14 cellular contexts compared by ENCODE assay signal in genomic region chr22:24550902-24551229, GRCh38. TPM values are rescaled to one million over a fixed set of nuclear protein-coding genes. Genes with fewer than 3 reads are reported as not detected.
DNase-seq lines count a peak whose midpoint lies in the region; ATAC-seq and TF ChIP-seq lines count a peak whose summit lies in the region.
"Had no signal": no experiment of that assay in that cellular context is flagged by ENCODE, and none has a peak within 500 bp of the region (broad histone marks: within the 10 kb centered on the region; RNA-seq: fewer than 3 reads in every experiment).

No MANE protein-coding gene starts in this region.

- H3K4me1 Mint-ChIP-seq in activated CD8-positive, alpha-beta T cell treated with anti-CD3 and anti-CD28 coated beads for 36 hours (ENCODE audit: low read depth) = peaks cover 19% of the 10 kb centered on the region
- H3K4me1 Mint-ChIP-seq in activated CD8-positive, alpha-beta T cell treated with anti-CD3 and anti-CD28 coated beads, Interleukin-2, amount 10 ng/mL, durations not matched to agents 7 days and 5 days (ENCODE audit: low read depth) = peaks cover 26% of the 10 kb centered on the region
- H3K4me1 Mint-ChIP-seq in HFFc6 (ENCODE audit: low read depth) = peaks cover 34% of the 10 kb centered on the region
- peaks cover 47% of the 10 kb centered on the region for H3K4me1 Mint-ChIP-seq in dendritic cell treated with granulocyte-macrophage colony-stimulating factor and Interleukin-4, amounts not matched to agents 40 ng/mL and 50 ng/mL, for 4 days (ENCODE audit: low read depth)
- peaks cover 13% of the 10 kb centered on the region for H3K4me1 Mint-ChIP-seq in progenitor cell of endocrine pancreas (ENCODE audit: low read depth)

- H3K36me3 Mint-ChIP-seq in activated CD8-positive, alpha-beta T cell treated with anti-CD3 and anti-CD28 coated beads for 36 hours (ENCODE audit: low read depth) = peaks cover 25% of the 10 kb centered on the region
- peaks cover 30% of the 10 kb centered on the region for H3K36me3 Mint-ChIP-seq in activated CD8-positive, alpha-beta T cell treated with anti-CD3 and anti-CD28 coated beads, Interleukin-2, amount 10 ng/mL, durations not matched to agents 7 days and 5 days (ENCODE audit: low read depth)
- H3K36me3 Mint-ChIP-seq in HFFc6 (ENCODE audit: low read depth) (peaks cover 26% of the 10 kb centered on the region), progenitor cell of endocrine pancreas (ENCODE audit: insufficient read depth) (peaks cover 9% of the 10 kb centered on the region)
- peaks cover 75% of the 10 kb centered on the region for H3K36me3 Mint-ChIP-seq in dendritic cell treated with granulocyte-macrophage colony-stimulating factor and Interleukin-4, amounts not matched to agents 40 ng/mL and 50 ng/mL, for 4 days (ENCODE audit: low read depth)

- H3K4me3 ChIP-seq in lower leg skin (ENCODE audit: low read depth, poor library complexity, severe bottlenecking) = no peak overlapping the region
- H3K4me3 ChIP-seq in H7 (ENCODE audit: insufficient read depth, low read depth, low read length) = no peak overlapping the region
- H3K4me3 ChIP-seq: GM23248 had no signal

- no peaks in the 10 kb centered on the region for H3K27me3 ChIP-seq in H7 (ENCODE audit: control insufficient read depth, insufficient read depth, low read length)

- DNase-seq in activated CD8-positive, alpha-beta T cell treated with anti-CD3 and anti-CD28 coated beads for 36 hours = no peak
- no peak for DNase-seq in activated CD8-positive, alpha-beta T cell treated with anti-CD3 and anti-CD28 coated beads, Interleukin-2, amount 10 ng/mL, durations not matched to agents 7 days and 5 days
- DNase-seq in HFFc6 (no peak), progenitor cell of endocrine pancreas (ENCODE audit: low spot score, unreplicated experiment) (no peak), LoVo (ENCODE audit: low spot score) (no peak), lower leg skin (ENCODE audit: low spot score in 2 of 2) (no peak), H7 (no peak)
- DNase-seq: central memory CD4-positive, alpha-beta T cell; islet precursor cell; NCI-H1930; NCI-H69; T1000 had no signal

- 67 to 68% methylated on average over 3 of the region's 3 CpGs for WGBS in lower leg skin, 2 donors

- TF ChIP-seq POLR2A in lower leg skin (IDR thresholded peaks at IDR 0.05) = no peak

- no peak overlapping the region for H3K4me3 Mint-ChIP-seq in activated CD8-positive, alpha-beta T cell treated with anti-CD3 and anti-CD28 coated beads for 36 hours
- H3K4me3 Mint-ChIP-seq in activated CD8-positive, alpha-beta T cell treated with anti-CD3 and anti-CD28 coated beads, Interleukin-2, amount 10 ng/mL, durations not matched to agents 7 days and 5 days = no peak overlapping the region
- H3K4me3 Mint-ChIP-seq in HFFc6 = no peak overlapping the region
- no peak overlapping the region for H3K4me3 Mint-ChIP-seq in dendritic cell treated with granulocyte-macrophage colony-stimulating factor and Interleukin-4, amounts not matched to agents 40 ng/mL and 50 ng/mL, for 4 days
- no peak overlapping the region for H3K4me3 Mint-ChIP-seq in progenitor cell of endocrine pancreas (ENCODE audit: low read depth)

- H3K9me3 Mint-ChIP-seq in activated CD8-positive, alpha-beta T cell treated with anti-CD3 and anti-CD28 coated beads for 36 hours = no peaks in the 10 kb centered on the region
- no peaks in the 10 kb centered on the region for H3K9me3 Mint-ChIP-seq in activated CD8-positive, alpha-beta T cell treated with anti-CD3 and anti-CD28 coated beads, Interleukin-2, amount 10 ng/mL, durations not matched to agents 7 days and 5 days (ENCODE audit: insufficient read depth)
- no peaks in the 10 kb centered on the region for H3K9me3 Mint-ChIP-seq in HFFc6
- H3K9me3 Mint-ChIP-seq in dendritic cell treated with granulocyte-macrophage colony-stimulating factor and Interleukin-4, amounts not matched to agents 40 ng/mL and 50 ng/mL, for 4 days = no peaks in the 10 kb centered on the region
- no peaks in the 10 kb centered on the region for H3K9me3 Mint-ChIP-seq in progenitor cell of endocrine pancreas (ENCODE audit: low read depth)

- no peak for TF ChIP-seq CTCF in activated CD8-positive, alpha-beta T cell treated with anti-CD3 and anti-CD28 coated beads for 36 hours (IDR thresholded peaks at IDR 0.05)
- TF ChIP-seq CTCF in HFFc6 (IDR thresholded peaks at IDR 0.05) = no peak
- TF ChIP-seq CTCF in progenitor cell of endocrine pancreas (IDR thresholded peaks at IDR 0.05; ENCODE audit: unreplicated experiment) = no peak
- TF ChIP-seq CTCF in lower leg skin (IDR thresholded peaks at IDR 0.05) = no peak

- POLR2A ChIA-PET in activated CD8-positive, alpha-beta T cell treated with anti-CD3 and anti-CD28 coated beads for 36 hours (lab: Charles Lee) = interaction anchor here (0.7 kb wide), 1 partner anchor 118 kb away, joined by 3 read pairs; no protein-coding TSS in a partner anchor
- POLR2A ChIA-PET in activated CD8-positive, alpha-beta T cell treated with anti-CD3 and anti-CD28 coated beads, Interleukin-2, amount 10 ng/mL, durations not matched to agents 7 days and 5 days (lab: Charles Lee) = interaction anchor here (0.5 kb wide), 1 partner anchor 159 kb away, joined by 3 read pairs; no protein-coding TSS in a partner anchor

- CTCF ChIA-PET in activated CD8-positive, alpha-beta T cell treated with anti-CD3 and anti-CD28 coated beads for 36 hours (lab: Charles Lee) = no interaction called here
- CTCF ChIA-PET in activated CD8-positive, alpha-beta T cell treated with anti-CD3 and anti-CD28 coated beads, Interleukin-2, amount 10 ng/mL, durations not matched to agents 7 days and 5 days (lab: Charles Lee) = interaction anchor here (1.0 kb wide), 1 partner anchor 227 kb away, joined by 3 read pairs; no protein-coding TSS in a partner anchor

- no peaks in the 10 kb centered on the region for H3K27me3 Mint-ChIP-seq in activated CD8-positive, alpha-beta T cell treated with anti-CD3 and anti-CD28 coated beads for 36 hours
- H3K27me3 Mint-ChIP-seq in activated CD8-positive, alpha-beta T cell treated with anti-CD3 and anti-CD28 coated beads, Interleukin-2, amount 10 ng/mL, durations not matched to agents 7 days and 5 days (ENCODE audit: low read depth) = no peaks in the 10 kb centered on the region
- peaks cover 2% of the 10 kb centered on the region for H3K27me3 Mint-ChIP-seq in HFFc6 (ENCODE audit: insufficient read depth)
- H3K27me3 Mint-ChIP-seq in dendritic cell treated with granulocyte-macrophage colony-stimulating factor and Interleukin-4, amounts not matched to agents 40 ng/mL and 50 ng/mL, for 4 days = no peaks in the 10 kb centered on the region
- H3K27me3 Mint-ChIP-seq in progenitor cell of endocrine pancreas = no peaks in the 10 kb centered on the region

- no peak for ATAC-seq in activated CD8-positive, alpha-beta T cell treated with anti-CD3 and anti-CD28 coated beads for 36 hours
- no peak for ATAC-seq in activated CD8-positive, alpha-beta T cell treated with anti-CD3 and anti-CD28 coated beads, Interleukin-2, amount 10 ng/mL, durations not matched to agents 7 days and 5 days

- H3K27ac Mint-ChIP-seq in activated CD8-positive, alpha-beta T cell treated with anti-CD3 and anti-CD28 coated beads for 36 hours = peak overlapping the region; percentile 13
- no peak overlapping the region for H3K27ac Mint-ChIP-seq in activated CD8-positive, alpha-beta T cell treated with anti-CD3 and anti-CD28 coated beads, Interleukin-2, amount 10 ng/mL, durations not matched to agents 7 days and 5 days
- peak overlapping the region; percentile 45; the same call in 1 of the 2 replicates for H3K27ac Mint-ChIP-seq in HFFc6
- H3K27ac Mint-ChIP-seq in dendritic cell treated with granulocyte-macrophage colony-stimulating factor and Interleukin-4, amounts not matched to agents 40 ng/mL and 50 ng/mL, for 4 days = peak overlapping the region; percentile 78
- peak overlapping the region; percentile 9 for H3K27ac Mint-ChIP-seq in progenitor cell of endocrine pancreas

- H3K36me3 ChIP-seq in H7 (replicated peaks; ENCODE audit: control insufficient read depth, insufficient read depth, low read length) = peaks cover 18% of the 10 kb centered on the region

- intact Hi-C loops in activated CD8-positive, alpha-beta T cell treated with anti-CD3 and anti-CD28 coated beads for 36 hours (cut with micrococcal nuclease) = no loop called here
- intact Hi-C loops in dendritic cell treated with granulocyte-macrophage colony-stimulating factor and Interleukin-4, amounts not matched to agents 40 ng/mL and 50 ng/mL, for 4 days (cut with micrococcal nuclease) = no loop called here
- intact Hi-C loops in lower leg skin (cut with DNase I; ENCODE audit: low total_unique reads) = no loop called here

RNA-seq across cellular contexts. Expression of gene GUCD1, which starts 4.1 kb away (rescaled TPM):
- 100 to 1,000 TPM in 1 of 2 experiments, 10 to 100 TPM in 1; 99.7 to 111 TPM for total RNA-seq in activated CD8-positive, alpha-beta T cell treated with anti-CD3 and anti-CD28 coated beads for 36 hours
- total RNA-seq in activated CD8-positive, alpha-beta T cell treated with anti-CD3 and anti-CD28 coated beads, Interleukin-2, amount 10 ng/mL, durations not matched to agents 7 days and 5 days = 100 to 1,000 TPM; 129 to 133 TPM
- total RNA-seq in HFFc6 (2021; fragmentation: NEBNext Ultra II Directional; extraction: Animal tissue kit (Norgen Biotek cat#: 25700)) = 10 to 100 TPM; 82.4 to 99.5 (median 89.0) TPM
- 62.0 and 67.5 TPM in 2 replicates for total RNA-seq in progenitor cell of endocrine pancreas
- 100 to 1,000 TPM in 1 of 4 donors, 10 to 100 TPM in 3; 67.0 to 124 (median 95.9) TPM for total RNA-seq in lower leg skin
- total RNA-seq in H7 (2014; rRNA removed; shearing (Covaris generic)) = 188 and 209 TPM in 2 replicates

RNA-seq across cellular contexts. Expression of gene SNRPD3, which starts 4.9 kb away (rescaled TPM):
- total RNA-seq in activated CD8-positive, alpha-beta T cell treated with anti-CD3 and anti-CD28 coated beads for 36 hours = 100 to 1,000 TPM; 153 to 165 TPM
- total RNA-seq in activated CD8-positive, alpha-beta T cell treated with anti-CD3 and anti-CD28 coated beads, Interleukin-2, amount 10 ng/mL, durations not matched to agents 7 days and 5 days = 100 to 1,000 TPM; 136 to 144 TPM
- 100 to 1,000 TPM in 5 of 6 experiments, 10 to 100 TPM in 1; 98.9 to 108 (median 104) TPM for total RNA-seq in HFFc6 (2021; fragmentation: NEBNext Ultra II Directional; extraction: Animal tissue kit (Norgen Biotek cat#: 25700))
- total RNA-seq in progenitor cell of endocrine pancreas = 124 and 125 TPM in 2 replicates
- 100 to 1,000 TPM; 108 to 134 (median 116) TPM for total RNA-seq in lower leg skin
- total RNA-seq in H7 (2014; rRNA removed; shearing (Covaris generic)) = 159 and 166 TPM in 2 replicates

RNA-seq across cellular contexts. Expression of gene LRRC75B, which starts 42.0 kb away (rescaled TPM):
- total RNA-seq in activated CD8-positive, alpha-beta T cell treated with anti-CD3 and anti-CD28 coated beads for 36 hours = 1 to 10 TPM; 1.2 to 1.5 TPM
- total RNA-seq in activated CD8-positive, alpha-beta T cell treated with anti-CD3 and anti-CD28 coated beads, Interleukin-2, amount 10 ng/mL, durations not matched to agents 7 days and 5 days = 1 to 10 TPM in 1 of 2 experiments, under 1 TPM in 1; 0.91 to 1.3 TPM
- total RNA-seq in HFFc6 (2021; fragmentation: NEBNext Ultra II Directional; extraction: Animal tissue kit (Norgen Biotek cat#: 25700)) = 1 to 10 TPM in 3 of 6 experiments, under 1 TPM in 3; 0.87 to 1.6 (median 1.0) TPM
- total RNA-seq in progenitor cell of endocrine pancreas = 23.6 and 24.6 TPM in 2 replicates
- total RNA-seq in lower leg skin = 10 to 100 TPM; 12.5 to 19.2 (median 16.5) TPM
- 18.8 and 20.5 TPM in 2 replicates for total RNA-seq in H7 (2014; rRNA removed; shearing (Covaris generic))

RNA-seq across cellular contexts. Expression of gene GGT1, which starts 52.1 kb away (rescaled TPM):
- 10 to 100 TPM; 15.6 to 17.8 TPM for total RNA-seq in activated CD8-positive, alpha-beta T cell treated with anti-CD3 and anti-CD28 coated beads for 36 hours
- total RNA-seq in activated CD8-positive, alpha-beta T cell treated with anti-CD3 and anti-CD28 coated beads, Interleukin-2, amount 10 ng/mL, durations not matched to agents 7 days and 5 days = 10 to 100 TPM; 20.0 to 23.6 TPM
- 1 to 10 TPM in 5 of 6 experiments, under 1 TPM in 1; 0.89 to 2.8 (median 1.4) TPM for total RNA-seq in HFFc6 (2021; fragmentation: NEBNext Ultra II Directional; extraction: Animal tissue kit (Norgen Biotek cat#: 25700))
- 16.9 and 17.1 TPM in 2 replicates for total RNA-seq in progenitor cell of endocrine pancreas
- total RNA-seq in lower leg skin = 1 to 10 TPM; 1.5 to 6.9 (median 4.2) TPM
- 20.7 and 24.6 TPM in 2 replicates for total RNA-seq in H7 (2014; rRNA removed; shearing (Covaris generic))

RNA-seq across cellular contexts. Expression of gene UPB1, which starts 55.7 kb away (rescaled TPM):
- total RNA-seq in activated CD8-positive, alpha-beta T cell treated with anti-CD3 and anti-CD28 coated beads for 36 hours = under 1 TPM; 0.16 to 0.49 TPM
- total RNA-seq in activated CD8-positive, alpha-beta T cell treated with anti-CD3 and anti-CD28 coated beads, Interleukin-2, amount 10 ng/mL, durations not matched to agents 7 days and 5 days = under 1 TPM; 0.24 to 0.31 TPM
- under 1 TPM in 4 of 6 experiments, not detected in 2; 0.07 to 0.14 (median 0.12) TPM for total RNA-seq in HFFc6 (2021; fragmentation: NEBNext Ultra II Directional; extraction: Animal tissue kit (Norgen Biotek cat#: 25700))
- total RNA-seq in progenitor cell of endocrine pancreas (0.50 and 0.75 TPM in 2 replicates), lower leg skin (1 to 10 TPM in 3 of 4 donors, under 1 TPM in 1; 0.99 to 2.1 (median 1.9) TPM)
- total RNA-seq in H7 (2014; rRNA removed; shearing (Covaris generic)) = 0.11 TPM in 1 of 2 replicates, not detected in the other
- total RNA-seq: GM23248 had no signal
